ENCODE assay signal across 24 cellular contexts in genomic region chrX:101080326-101080725, GRCh38. TPM values are rescaled to one million over a fixed set of nuclear protein-coding genes. Genes with fewer than 3 reads are reported as not detected.
DNase-seq lines count a peak whose midpoint lies in the region; ATAC-seq, FAIRE-seq and TF ChIP-seq lines count a peak whose summit lies in the region.
"Had no signal": no experiment of that assay in that cellular context is flagged by ENCODE, and none has a peak within 500 bp of the region (broad histone marks: within the 10 kb centered on the region; RNA-seq: fewer than 3 reads in every experiment).

No MANE protein-coding gene starts in this region.

- H3K27ac ChIP-seq in astrocyte (ENCODE audit: low read depth, low read length): no peak overlapping the region
- no peak overlapping the region for H3K27ac ChIP-seq in hepatocyte
- peak overlapping the region; percentile 65 for H3K27ac ChIP-seq in parathyroid adenoma
- H3K27ac ChIP-seq: gastrocnemius medialis, left ventricle myocardium inferior had no signal

- no peak overlapping the region for H2AFZ ChIP-seq in astrocyte (ENCODE audit: low read depth, low read length)
- H2AFZ ChIP-seq in hepatocyte: no peak overlapping the region
- H2AFZ ChIP-seq in parathyroid adenoma: peak overlapping the region; percentile 56

- H3K36me3 Mint-ChIP-seq in astrocyte (ENCODE audit: low read depth, unreplicated experiment): no peaks in the 10 kb centered on the region
- H3K36me3 Mint-ChIP-seq: activated naive CD4-positive, alpha-beta T cell treated with anti-CD3 and anti-CD28 coated beads, Interleukin-2, amount 10 ng/mL, durations not matched to agents 7 days and 5 days; IgD-negative memory B cell had no signal

- ATAC-seq in sciatic nerve: no peak
- ATAC-seq: gastrocnemius medialis had no signal

- H3K4me2 ChIP-seq in astrocyte (ENCODE audit: low read length) (peak overlapping the region; percentile 91), hepatocyte (peak overlapping the region; percentile 77), parathyroid adenoma (ENCODE audit: low read length) (peak overlapping the region; percentile 74)

- no peaks in the 10 kb centered on the region for H3K79me2 ChIP-seq in astrocyte (ENCODE audit: insufficient read depth, low read length)
- no peaks in the 10 kb centered on the region for H3K79me2 ChIP-seq in hepatocyte
- H3K79me2 ChIP-seq in parathyroid adenoma: no peaks in the 10 kb centered on the region

- H3K4me1 Mint-ChIP-seq in astrocyte (ENCODE audit: low read depth, unreplicated experiment): no peaks in the 10 kb centered on the region
- H3K4me1 Mint-ChIP-seq: activated naive CD4-positive, alpha-beta T cell treated with anti-CD3 and anti-CD28 coated beads, Interleukin-2, amount 10 ng/mL, durations not matched to agents 7 days and 5 days had no signal

- H3K36me3 ChIP-seq in astrocyte (ENCODE audit: insufficient read depth, low read length): no peaks in the 10 kb centered on the region
- H3K36me3 ChIP-seq in hepatocyte (replicated peaks; ENCODE audit: insufficient read depth, low read depth): no peaks in the 10 kb centered on the region
- H3K36me3 ChIP-seq in parathyroid adenoma (ENCODE audit: control insufficient read depth, insufficient read depth, low read length): no peaks in the 10 kb centered on the region
- H3K36me3 ChIP-seq: gastrocnemius medialis, left ventricle myocardium inferior, MG63 had no signal

- H3K9ac ChIP-seq in astrocyte (ENCODE audit: low read length) (no peak overlapping the region), parathyroid adenoma (no peak overlapping the region)

- no peaks in the 10 kb centered on the region for H3K9me3 ChIP-seq in astrocyte (ENCODE audit: insufficient read depth, low read depth, low read length)
- no peaks in the 10 kb centered on the region for H3K9me3 ChIP-seq in hepatocyte (ENCODE audit: low read depth)
- no peaks in the 10 kb centered on the region for H3K9me3 ChIP-seq in parathyroid adenoma (ENCODE audit: control insufficient read depth, low read length)
- H3K9me3 ChIP-seq: gastrocnemius medialis, left ventricle myocardium inferior, MG63 had no signal

- H3K27ac Mint-ChIP-seq in astrocyte (ENCODE audit: unreplicated experiment): no peak overlapping the region
- H3K27ac Mint-ChIP-seq: activated naive CD4-positive, alpha-beta T cell treated with anti-CD3 and anti-CD28 coated beads, Interleukin-2, amount 10 ng/mL, durations not matched to agents 7 days and 5 days; IgD-negative memory B cell had no signal

- H3K27me3 Mint-ChIP-seq in astrocyte (ENCODE audit: low read depth, unreplicated experiment): peaks cover 3% of the 10 kb centered on the region

- no peak overlapping the region for H3K4me3 Mint-ChIP-seq in astrocyte (ENCODE audit: unreplicated experiment)
- H3K4me3 Mint-ChIP-seq: activated naive CD4-positive, alpha-beta T cell treated with anti-CD3 and anti-CD28 coated beads, Interleukin-2, amount 10 ng/mL, durations not matched to agents 7 days and 5 days; IgD-negative memory B cell had no signal

- H3K27me3 ChIP-seq in astrocyte (ENCODE audit: insufficient read depth, low read length) (no peaks in the 10 kb centered on the region), hepatocyte (no peaks in the 10 kb centered on the region), parathyroid adenoma (ENCODE audit: control insufficient read depth, insufficient read depth, low read length) (no peaks in the 10 kb centered on the region)
- H3K27me3 ChIP-seq: MG63 had no signal

- H3K4me1 ChIP-seq in astrocyte (ENCODE audit: insufficient read depth, low read length) (peaks cover 3% of the 10 kb centered on the region), hepatocyte (ENCODE audit: insufficient read depth) (no peaks in the 10 kb centered on the region), parathyroid adenoma (no peaks in the 10 kb centered on the region)
- H3K4me1 ChIP-seq: gastrocnemius medialis, left ventricle myocardium inferior had no signal

- intact Hi-C loops in sciatic nerve (cut with DNase I): no loop called here

- no peak for FAIRE-seq in astrocyte (lab: Jason Lieb, UNC)
- FAIRE-seq: colon, endothelial cell of umbilical vein, small intestine had no signal

- H3K4me3 ChIP-seq in astrocyte (ENCODE audit: insufficient read depth, low read depth, low read length) (peak overlapping the region; percentile 69), hepatocyte (no peak overlapping the region), parathyroid adenoma (ENCODE audit: low read depth, low read length) (no peak overlapping the region)
- H3K4me3 ChIP-seq: MG63 had no signal

- in situ Hi-C loops in G401 (cut with HindIII; ENCODE audit: low sequenced_read_pairs): no loop called here

- no peak for TF ChIP-seq CTCF in astrocyte (IDR thresholded peaks at IDR 0.05; ENCODE audit: insufficient read depth, low read depth, low read length)
- TF ChIP-seq CTCF in hepatocyte (IDR thresholded peaks at IDR 0.05; ENCODE audit: poor library complexity): no peak
- no peak for TF ChIP-seq CTCF in parathyroid adenoma (IDR thresholded peaks at IDR 0.05)

- H4K20me1 ChIP-seq in astrocyte (ENCODE audit: insufficient read depth, low read length) (no peaks in the 10 kb centered on the region), hepatocyte (ENCODE audit: insufficient read depth, poor library complexity, severe bottlenecking) (no peaks in the 10 kb centered on the region)

- DNase-seq in G401 (ENCODE audit: low spot score) (peak; percentile 72), astrocyte (ENCODE audit: low read depth) (no peak), hepatocyte (ENCODE audit: low spot score) (no peak), NK-92 (lab: John Stamatoyannopoulos, UW; ENCODE audit: unreplicated experiment) (no peak), foreskin melanocyte (no peak), sciatic nerve (ENCODE audit: low spot score) (no peak)
- DNase-seq in stimulated activated CD4-positive, alpha-beta T cell treated with anti-CD3 and anti-CD28 coated beads, Interleukin-4, amount 100 ng/mL, for 1 hour: no peak
- DNase-seq: activated CD4-positive, CD25-positive, alpha-beta regulatory T cell; activated naive CD4-positive, alpha-beta T cell treated with anti-CD3 and anti-CD28 coated beads, Interleukin-2, amount 10 ng/mL, durations not matched to agents 7 days and 5 days; activated T-cell treated with anti-CD3 and anti-CD28 coated beads, Interleukin-2, amount 50 U/mL, for 48 hours; DMS 273 treated with DMSO at 0.1 percent for 48 hours; gastrocnemius medialis; GF-D8; HCEC 1CT; left ventricle myocardium inferior; MG63; NCI-H774; small intestine; stimulated activated CD4-positive, alpha-beta T cell treated with anti-CD3 and anti-CD28 coated beads, Interleukin-4, amount 100 ng/mL, for 4 hours had no signal

- WGBS in hepatocyte (ENCODE audit: low lambda C conversion rate, missing lambda C conversion rate): 65% methylated on average over 2 of the region's 2 CpGs

- no peaks in the 10 kb centered on the region for H3K9me2 ChIP-seq in hepatocyte (replicated peaks; ENCODE audit: insufficient read depth)

- no peaks in the 10 kb centered on the region for H3K9me3 Mint-ChIP-seq in astrocyte (ENCODE audit: unreplicated experiment)
- H3K9me3 Mint-ChIP-seq: activated naive CD4-positive, alpha-beta T cell treated with anti-CD3 and anti-CD28 coated beads, Interleukin-2, amount 10 ng/mL, durations not matched to agents 7 days and 5 days; IgD-negative memory B cell had no signal

RNA-seq across cellular contexts. Expression of gene TMEM35A, which starts 1.6 kb away (rescaled TPM):
- total RNA-seq in G401 (2014; rRNA removed; shearing (Covaris generic)): 0.92 and 2.4 TPM in 2 replicates
- total RNA-seq in astrocyte (0.77 and 0.89 TPM in 2 replicates), hepatocyte (2.0 and 2.6 TPM in 2 replicates), sciatic nerve (2.3 TPM)
- polyA plus RNA-seq in hepatocyte: 2.5 and 2.9 TPM in 2 replicates
- total RNA-seq: left ventricle myocardium inferior; T-helper 2 cell treated with Interferon-gamma antibody and Interleukin-4, amounts not matched to agents 100 ng/mL and 5 ng/mL, for 36 hours had no signal
- polyA plus RNA-seq: IgD-negative memory B cell had no signal

RNA-seq across cellular contexts. Expression of gene CENPI, which starts 17.7 kb away (rescaled TPM):
- 32.7 and 35.1 TPM in 2 replicates for total RNA-seq in G401 (2014; rRNA removed; shearing (Covaris generic))
- total RNA-seq in astrocyte (3.1 and 5.0 TPM in 2 replicates), hepatocyte (4.5 and 6.3 TPM in 2 replicates), sciatic nerve (4.9 TPM)
- 0.42 and 0.78 TPM in 2 replicates for polyA plus RNA-seq in hepatocyte

RNA-seq across cellular contexts. Expression of gene TRMT2B, which starts 28.4 kb away (rescaled TPM):
- total RNA-seq in G401 (2014; rRNA removed; shearing (Covaris generic)): 14.2 and 21.8 TPM in 2 replicates
- total RNA-seq in astrocyte (7.2 and 8.3 TPM in 2 replicates), hepatocyte (11.6 and 12.6 TPM in 2 replicates), sciatic nerve (14.5 TPM)
- 6.4 and 7.4 TPM in 2 replicates for polyA plus RNA-seq in hepatocyte
